In genomic region chrX:131747173-131747572, GRCh38 we compare ENCODE assay signal across 8 cellular contexts.
DNase-seq lines count a peak whose midpoint lies in the region; ATAC-seq, FAIRE-seq and TF ChIP-seq lines count a peak whose summit lies in the region.

No MANE protein-coding gene starts in this region.

- TF ChIP-seq POLR2A in H54 (IDR thresholded peaks at IDR 0.05; ENCODE audit: low read depth, low read length) = no peak

- no peak overlapping the region for H3K4me3 ChIP-seq in H7 (ENCODE audit: insufficient read depth, low read depth, low read length)

- no peak for FAIRE-seq in H54 (lab: Jason Lieb, UNC)

- peak; percentile 23 for DNase-seq in DMS79 treated with DMSO at 0.1 percent for 48 hours (lab: John Stamatoyannopoulos, UW)
- DNase-seq in SK-N-DZ (ENCODE audit: low spot score) = peak; percentile 80
- peak; percentile 67 for DNase-seq in iris pigment epithelial cell (ENCODE audit: low read depth)
- DNase-seq in iPS-NIHi11 (ENCODE audit: low spot score) = no peak
- no peak for DNase-seq in H54 (ENCODE audit: insufficient read length, low spot score)
- DNase-seq in H7 = no peak

- peak; percentile 77 for ATAC-seq in HG02852 (IDR thresholded peaks at IDR 0.05; ENCODE audit: unreplicated experiment)
- ATAC-seq in HG03432 (IDR thresholded peaks at IDR 0.05; ENCODE audit: unreplicated experiment) = no peak

- H3K27me3 ChIP-seq in H7 (ENCODE audit: control insufficient read depth, insufficient read depth, low read length) = no peaks in the 10 kb centered on the region

- H3K36me3 ChIP-seq in H7 (replicated peaks; ENCODE audit: control insufficient read depth, insufficient read depth, low read length) = peaks cover 42% of the 10 kb centered on the region

Comparison
In these comparisons a context has a peak if more than half of its experiments do, and no peak if none do; other contexts are left out.
1. DNase-seq: peak in DMS79 treated with DMSO at 0.1 percent for 48 hours (single experiment), SK-N-DZ (single experiment) and iris pigment epithelial cell (single experiment); none in iPS-NIHi11 (single experiment), H54 (single experiment) and H7 (single experiment).